Comparison of ENCODE assay signal across 20 cellular contexts in the genomic region with DNA sequence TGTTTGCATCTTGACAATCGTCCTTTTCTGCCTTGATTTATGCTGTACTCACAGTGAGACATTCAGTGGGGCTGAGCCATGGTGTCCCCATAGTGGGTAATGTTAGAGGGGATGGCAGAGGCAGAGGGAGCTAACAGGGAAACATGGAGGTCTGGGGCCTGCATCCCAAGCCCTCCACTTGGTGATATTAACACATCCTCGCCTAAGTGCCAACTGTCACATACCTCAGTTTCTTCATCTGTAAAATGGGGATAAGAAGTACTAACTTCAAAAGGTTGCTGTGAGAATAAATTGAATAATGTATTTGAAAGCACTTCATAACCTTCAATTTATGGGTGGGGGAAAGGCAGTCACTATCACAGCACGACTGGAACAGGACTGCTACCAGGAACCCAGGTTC. TPM values are rescaled to one million over a fixed set of nuclear protein-coding genes. Genes with fewer than 3 reads are reported as not detected.
DNase-seq lines count a peak whose midpoint lies in the region; ATAC-seq, FAIRE-seq and TF ChIP-seq lines count a peak whose summit lies in the region.
"Had no signal": no experiment of that assay in that cellular context is flagged by ENCODE, and none has a peak within 500 bp of the region (broad histone marks: within the 10 kb centered on the region; RNA-seq: fewer than 3 reads in every experiment).

No MANE protein-coding gene starts in this region.

- TF ChIP-seq EP300 in GM12878 (IDR thresholded peaks at IDR 0.05; ENCODE audit: borderline replicate concordance in 1 of 2, control insufficient read depth in 1 of 2, low read depth in 2 of 2, low read length in 2 of 2) = no peak

- CTCF ChIA-PET in activated CD4-positive, alpha-beta T cell treated with anti-CD3 and anti-CD28 coated beads, Interleukin-2, amount 10 ng/mL, durations not matched to agents 7 days and 5 days (lab: Charles Lee) = interaction anchor here (1.1 kb wide), 1 partner anchor 42 kb away, joined by 3 read pairs; no protein-coding TSS in a partner anchor
- CTCF ChIA-PET in activated naive CD4-positive, alpha-beta T cell treated with anti-CD3 and anti-CD28 coated beads, Interleukin-2, amount 10 ng/mL, durations not matched to agents 7 days and 5 days (lab: Charles Lee) = interaction anchor here (0.5 to 1.2 kb wide), 2 partner anchors 9 to 25 kb away, joined by 4 read pairs; no protein-coding TSS in a partner anchor
- CTCF ChIA-PET in GM12878 (lab: Yijun Ruan, JAX) (interaction anchor here (0.7 to 4.8 kb wide), 4 partner anchors 10 to 42 kb away, joined by 3 to 40 read pairs (median 22); no protein-coding TSS in a partner anchor), Caco-2 (lab: Charles Lee) (no interaction called here)

- no peak for FAIRE-seq in GM12878 (lab: Jason Lieb, UNC)
- FAIRE-seq: A204.1, H54 had no signal

- POLR2A ChIA-PET in activated CD4-positive, alpha-beta T cell treated with anti-CD3 and anti-CD28 coated beads, Interleukin-2, amount 10 ng/mL, durations not matched to agents 7 days and 5 days (lab: Charles Lee) = no interaction called here
- POLR2A ChIA-PET in GM12878 (lab: Charles Lee) = interaction anchor here (3.4 kb wide), 1 partner anchor 18 kb away, joined by 40 read pairs; no protein-coding TSS in a partner anchor
- POLR2A ChIA-PET in Caco-2 (lab: Charles Lee) = no interaction called here

- H4K20me1 ChIP-seq in GM12878 (ENCODE audit: control insufficient read depth, insufficient read depth) = no peaks in the 10 kb centered on the region

- H3K9me3 Mint-ChIP-seq in activated CD4-positive, alpha-beta T cell treated with anti-CD3 and anti-CD28 coated beads, Interleukin-2, amount 10 ng/mL, durations not matched to agents 7 days and 5 days = peaks cover 4% of the 10 kb centered on the region
- H3K9me3 Mint-ChIP-seq in activated naive CD4-positive, alpha-beta T cell treated with anti-CD3 and anti-CD28 coated beads, Interleukin-2, amount 10 ng/mL, durations not matched to agents 7 days and 5 days = peaks cover 3% of the 10 kb centered on the region
- H3K9me3 Mint-ChIP-seq in HFFc6 (no peaks in the 10 kb centered on the region), Caco-2 (ENCODE audit: unreplicated experiment) (no peaks in the 10 kb centered on the region)

- peaks cover 57% of the 10 kb centered on the region for H3K36me3 Mint-ChIP-seq in activated CD4-positive, alpha-beta T cell treated with anti-CD3 and anti-CD28 coated beads, Interleukin-2, amount 10 ng/mL, durations not matched to agents 7 days and 5 days (ENCODE audit: low read depth)
- peaks cover 66% of the 10 kb centered on the region for H3K36me3 Mint-ChIP-seq in activated naive CD4-positive, alpha-beta T cell treated with anti-CD3 and anti-CD28 coated beads, Interleukin-2, amount 10 ng/mL, durations not matched to agents 7 days and 5 days
- H3K36me3 Mint-ChIP-seq in HFFc6 (ENCODE audit: low read depth) = peaks cover 39% of the 10 kb centered on the region
- peaks cover 32% of the 10 kb centered on the region for H3K36me3 Mint-ChIP-seq in Caco-2 (ENCODE audit: insufficient read depth, unreplicated experiment)

- H3K27me3 Mint-ChIP-seq in activated CD4-positive, alpha-beta T cell treated with anti-CD3 and anti-CD28 coated beads, Interleukin-2, amount 10 ng/mL, durations not matched to agents 7 days and 5 days = no peaks in the 10 kb centered on the region
- H3K27me3 Mint-ChIP-seq in activated naive CD4-positive, alpha-beta T cell treated with anti-CD3 and anti-CD28 coated beads, Interleukin-2, amount 10 ng/mL, durations not matched to agents 7 days and 5 days = no peaks in the 10 kb centered on the region
- H3K27me3 Mint-ChIP-seq in HFFc6 (ENCODE audit: insufficient read depth) (no peaks in the 10 kb centered on the region), Caco-2 (ENCODE audit: insufficient read depth, unreplicated experiment) (no peaks in the 10 kb centered on the region)

- no peak overlapping the region for H2AFZ ChIP-seq in GM12878 (ENCODE audit: control insufficient read depth, low read depth, low read length)

- no peak for ATAC-seq in GM12878
- ATAC-seq: Right ventricle myocardium inferior had no signal

- RAD21 ChIA-PET in GM12878 (lab: Charles Lee; ENCODE audit: unreplicated experiment) = interaction anchor here (1.8 to 4.0 kb wide), 3 partner anchors 17 to 43 kb away, joined by 5 to 48 read pairs (median 39); a partner anchor contains a TSS

- in situ Hi-C loops in GM12878 (cut with MboI) = no loop called here

- no peak overlapping the region for H3K9ac ChIP-seq in GM12878 (ENCODE audit: control insufficient read depth, insufficient read depth, low read length)

- intact Hi-C loops in GM12878 (cut with micrococcal nuclease; ENCODE audit: unreplicated experiment) (no loop called here), Caco-2 (cut with micrococcal nuclease; ENCODE audit: unreplicated experiment) (no loop called here)

- 80% methylated on average over 3 of the region's 3 CpGs for WGBS in GM12878 (ENCODE audit: insufficient coverage, insufficient replicate concordance, low lambda C conversion rate, missing lambda C conversion rate)

- no peak for TF ChIP-seq POLR2A in GM12878 (IDR thresholded peaks at IDR 0.05; ENCODE audit: low read depth, low read length)

- peaks cover 35% of the 10 kb centered on the region for H3K4me1 Mint-ChIP-seq in activated CD4-positive, alpha-beta T cell treated with anti-CD3 and anti-CD28 coated beads, Interleukin-2, amount 10 ng/mL, durations not matched to agents 7 days and 5 days
- peaks cover 41% of the 10 kb centered on the region for H3K4me1 Mint-ChIP-seq in activated naive CD4-positive, alpha-beta T cell treated with anti-CD3 and anti-CD28 coated beads, Interleukin-2, amount 10 ng/mL, durations not matched to agents 7 days and 5 days
- H3K4me1 Mint-ChIP-seq in HFFc6 (ENCODE audit: low read depth) (peaks cover 49% of the 10 kb centered on the region), Caco-2 (ENCODE audit: low read depth, unreplicated experiment) (no peaks in the 10 kb centered on the region)
- H3K4me1 Mint-ChIP-seq: CD14-positive monocyte had no signal

- H3K27ac ChIP-seq in GM12878 (ENCODE audit: control insufficient read depth, insufficient read depth) = no peak overlapping the region

- H3K4me3 ChIP-seq in GM12878 (no peak overlapping the region), Caco-2 (ENCODE audit: low read depth, low read length) (no peak overlapping the region)

- BruUV-seq in GM12878 (replicated peaks; lab: Mats Ljungman, UMichigan) (TSS peak; percentile 22), Caco-2 (replicated peaks; lab: Mats Ljungman, UMichigan) (no TSS peak)

- no peaks in the 10 kb centered on the region for H3K27me3 ChIP-seq in GM12878 (replicated peaks in 1 of 2; ENCODE audit: control insufficient read depth in 2 of 2, insufficient read depth in 2 of 2, low read length in 1 of 2)
- no peaks in the 10 kb centered on the region for H3K27me3 ChIP-seq in Caco-2 (replicated peaks; ENCODE audit: control insufficient read depth, insufficient read depth, low read length)

- H3K4me3 Mint-ChIP-seq in activated CD4-positive, alpha-beta T cell treated with anti-CD3 and anti-CD28 coated beads, Interleukin-2, amount 10 ng/mL, durations not matched to agents 7 days and 5 days = no peak overlapping the region
- H3K4me3 Mint-ChIP-seq in activated naive CD4-positive, alpha-beta T cell treated with anti-CD3 and anti-CD28 coated beads, Interleukin-2, amount 10 ng/mL, durations not matched to agents 7 days and 5 days = no peak overlapping the region
- no peak overlapping the region for H3K4me3 Mint-ChIP-seq in HFFc6
- H3K4me3 Mint-ChIP-seq in Caco-2 (ENCODE audit: unreplicated experiment) = no peak overlapping the region
- H3K4me3 Mint-ChIP-seq: CD14-positive monocyte had no signal

- H3K27ac Mint-ChIP-seq in activated CD4-positive, alpha-beta T cell treated with anti-CD3 and anti-CD28 coated beads, Interleukin-2, amount 10 ng/mL, durations not matched to agents 7 days and 5 days = peak overlapping the region; percentile 72
- peak overlapping the region; percentile 34 for H3K27ac Mint-ChIP-seq in activated naive CD4-positive, alpha-beta T cell treated with anti-CD3 and anti-CD28 coated beads, Interleukin-2, amount 10 ng/mL, durations not matched to agents 7 days and 5 days
- H3K27ac Mint-ChIP-seq in HFFc6 (peak overlapping the region; percentile 76; the same call in 1 of the 2 replicates), Caco-2 (ENCODE audit: unreplicated experiment) (no peak overlapping the region)
- H3K27ac Mint-ChIP-seq: CD14-positive monocyte had no signal

- no peak overlapping the region for H3K4me2 ChIP-seq in GM12878 (ENCODE audit: control insufficient read depth, insufficient read depth)

- no peaks in the 10 kb centered on the region for H3K79me2 ChIP-seq in GM12878 (ENCODE audit: control insufficient read depth, insufficient read depth, low read length)

- peaks cover 0 to 2% of the 10 kb centered on the region in 2 experiments; a peak in 3 of 4 replicates for H3K36me3 ChIP-seq in GM12878 (ENCODE audit: control insufficient read depth in 2 of 2, insufficient read depth in 2 of 2, low read length in 1 of 2)
- peaks cover 2% of the 10 kb centered on the region; the same call in 1 of the 2 replicates for H3K36me3 ChIP-seq in Caco-2 (ENCODE audit: control insufficient read depth, insufficient read depth, low read length)

- TF ChIP-seq CTCF in HFFc6 (IDR thresholded peaks at IDR 0.05) = no peak
- TF ChIP-seq CTCF in GM12878 (IDR thresholded peaks at IDR 0.05 in 2 of 3, conservative IDR thresholded peaks at IDR 0.05 in 1 of 3; ENCODE audit: control insufficient read depth in 2 of 3, extremely low read depth in 1 of 3, insufficient read depth in 1 of 3, low read depth in 3 of 3, low read length in 3 of 3) = no peak
- no peak for TF ChIP-seq CTCF in Caco-2 (IDR thresholded peaks at IDR 0.05; ENCODE audit: insufficient read depth in 1 of 2, low read depth in 1 of 2, low read length in 1 of 2, severe bottlenecking in 1 of 2, unreplicated experiment in 1 of 2)

- SMC1A ChIA-PET in GM12878 (lab: Charles Lee; ENCODE audit: uncharacterized antibody, unreplicated experiment) = interaction anchor here (5.2 to 9.1 kb wide), 2 partner anchors 15 to 43 kb away, joined by 36 to 127 read pairs; a partner anchor contains a TSS

- no peaks in the 10 kb centered on the region; the same call in 2 of the 3 replicates for H3K9me3 ChIP-seq in GM12878 (replicated peaks; ENCODE audit: control insufficient read depth, insufficient read depth, low read length)
- H3K9me3 ChIP-seq in Caco-2 = no peaks in the 10 kb centered on the region

- no peak for TF ChIP-seq RAD21 in GM12878 (IDR thresholded peaks at IDR 0.05; ENCODE audit: insufficient read depth, low read depth, low read length)

- H3K4me1 ChIP-seq in GM12878 (ENCODE audit: control insufficient read depth, insufficient read depth, low read length) = peaks cover 17% of the 10 kb centered on the region
- no peaks in the 10 kb centered on the region for H3K4me1 ChIP-seq in Caco-2

- no peak for DNase-seq in activated CD4-positive, alpha-beta T cell treated with anti-CD3 and anti-CD28 coated beads, Interleukin-2, amount 10 ng/mL, durations not matched to agents 7 days and 5 days
- no peak for DNase-seq in activated CD4-positive, alpha-beta T cell treated with anti-CD3 and anti-CD28 coated beads, Interleukin-2, amount 50 U/mL, for 1 hour
- DNase-seq in activated naive CD4-positive, alpha-beta T cell treated with anti-CD3 and anti-CD28 coated beads, Interleukin-2, amount 10 ng/mL, durations not matched to agents 7 days and 5 days = no peak
- no peak for DNase-seq in activated naive CD4-positive, alpha-beta T cell (lab: John Stamatoyannopoulos, UW)
- DNase-seq in HFFc6 (no peak), GM12878 (ENCODE audit: low read depth, low spot score) (no peak), Caco-2 (no peak), DMS153 treated with DMSO at 0.1 percent for 48 hours (lab: John Stamatoyannopoulos, UW; ENCODE audit: unreplicated experiment) (no peak)
- DNase-seq: DND-41, MM.1S, NCI-H1048, NCI-H1417 treated with DMSO at 0.1 percent for 48 hours, NCI-H187, NCI-H446 treated with DMSO at 0.1 percent for 48 hours, NCI-H526 treated with DMSO at 0.1 percent for 48 hours, OCI-M1 had no signal

RNA-seq across cellular contexts. Expression of a gene that starts 27.8 kb away (rescaled TPM):
- total RNA-seq in activated CD4-positive, alpha-beta T cell treated with anti-CD3 and anti-CD28 coated beads, Interleukin-2, amount 10 ng/mL, durations not matched to agents 7 days and 5 days = 10 to 100 TPM; 17.4 to 19.2 TPM
- 10 to 100 TPM; 10.8 to 14.2 (median 11.4) TPM for total RNA-seq in HFFc6 (2021; fragmentation: NEBNext Ultra II Directional; extraction: Animal tissue kit (Norgen Biotek cat#: 25700))
- total RNA-seq in GM12878 (2013; cell fraction: nucleolus; rRNA removed) = 15.3 and 15.6 TPM in 2 replicates
- 12.8 and 13.0 TPM in 2 replicates for total RNA-seq in GM12878 (2014; rRNA removed)
- total RNA-seq in GM12878 (2014; rRNA removed; fragmentation: Illumina TruSeq; extraction: Trizol) = 19.0 and 21.4 TPM in 2 replicates
- total RNA-seq in GM12878 (2021) = 18.5 and 19.0 TPM in 2 replicates
- polyA plus RNA-seq in GM12878 (2011; ENCODE audit: low read depth) = 17.3 TPM
- polyA plus RNA-seq in GM12878 (2011; rRNA removed) = 26.6 and 26.7 TPM in 2 replicates
- 25.3 and 26.2 TPM in 2 replicates for polyA plus RNA-seq in GM12878 (2011; cell fraction: cytosol; rRNA removed)
- 14.4 and 17.7 TPM in 2 replicates for polyA plus RNA-seq in GM12878 (2011; cell fraction: nucleus; rRNA removed)
- polyA plus RNA-seq in GM12878 (2012) = 13.6 and 18.8 TPM in 2 replicates
- polyA plus RNA-seq in GM12878 (2014; fragmentation: Illumina TruSeq; extraction: Trizol) = 40.9 and 48.9 TPM in 2 replicates
- 10 to 100 TPM; 27.7 to 38.4 TPM for polyA plus RNA-seq in GM12878 (2014; fragmentation: Nextera tagmentation; extraction: Ambion mirVana)
- 17.0 and 24.0 TPM in 2 replicates for polyA plus RNA-seq in GM12878 (2014; rRNA removed)
- 10 to 100 TPM; 32.0 to 32.4 TPM for polyA plus RNA-seq in GM12878 (2016; fragmentation: Nextera tagmentation; extraction: Ambion mirVana)
- 16.6 and 17.0 TPM in 2 replicates for polyA minus RNA-seq in GM12878 (2011; rRNA and poly(A)+ RNA removed)
- 8.0 and 9.0 TPM in 2 replicates for polyA minus RNA-seq in GM12878 (2011; cell fraction: cytosol; rRNA and poly(A)+ RNA removed)
- polyA minus RNA-seq in GM12878 (2011; cell fraction: nucleus; rRNA and poly(A)+ RNA removed) = 7.3 and 12.0 TPM in 2 replicates
- 40.1 and 40.7 TPM in 2 replicates for total RNA-seq in Caco-2 (2022)

RNA-seq across cellular contexts. Expression of a gene that starts 36.3 kb away (rescaled TPM):
- total RNA-seq in activated CD4-positive, alpha-beta T cell treated with anti-CD3 and anti-CD28 coated beads, Interleukin-2, amount 10 ng/mL, durations not matched to agents 7 days and 5 days = 1 to 10 TPM; 8.1 to 9.2 TPM
- total RNA-seq in HFFc6 (2021; fragmentation: NEBNext Ultra II Directional; extraction: Animal tissue kit (Norgen Biotek cat#: 25700)) = under 1 TPM; 0.54 to 0.96 (median 0.80) TPM
- total RNA-seq in GM12878 (2013; cell fraction: nucleolus; rRNA removed) = 0.31 and 0.39 TPM in 2 replicates
- total RNA-seq in GM12878 (2014; rRNA removed) = 0.16 and 0.68 TPM in 2 replicates
- total RNA-seq in GM12878 (2014; rRNA removed; fragmentation: Illumina TruSeq; extraction: Trizol) = 0.36 and 0.37 TPM in 2 replicates
- 0.27 and 0.74 TPM in 2 replicates for total RNA-seq in GM12878 (2021)
- 0.42 TPM for polyA plus RNA-seq in GM12878 (2011; ENCODE audit: low read depth)
- 0.39 and 0.46 TPM in 2 replicates for polyA plus RNA-seq in GM12878 (2011; rRNA removed)
- polyA plus RNA-seq in GM12878 (2011; cell fraction: cytosol; rRNA removed) = 0.25 and 0.30 TPM in 2 replicates
- polyA plus RNA-seq in GM12878 (2011; cell fraction: nucleus; rRNA removed) = 0.13 TPM in 1 of 2 replicates, not detected in the other
- polyA plus RNA-seq in GM12878 (2012) = 0.24 and 0.35 TPM in 2 replicates
- polyA plus RNA-seq in GM12878 (2014; fragmentation: Illumina TruSeq; extraction: Trizol) = 0.25 and 0.33 TPM in 2 replicates
- polyA plus RNA-seq in GM12878 (2014; fragmentation: Nextera tagmentation; extraction: Ambion mirVana) = under 1 TPM; 0.04 to 0.37 TPM
- 0.28 and 0.35 TPM in 2 replicates for polyA plus RNA-seq in GM12878 (2014; rRNA removed)
- polyA plus RNA-seq in GM12878 (2016; fragmentation: Nextera tagmentation; extraction: Ambion mirVana) = under 1 TPM; 0.24 to 0.42 TPM
- polyA minus RNA-seq in GM12878 (2011; rRNA and poly(A)+ RNA removed) = 0.15 and 0.29 TPM in 2 replicates
- not detected in 2 replicates for polyA minus RNA-seq in GM12878 (2011; cell fraction: cytosol; rRNA and poly(A)+ RNA removed)
- not detected in 2 replicates for polyA minus RNA-seq in GM12878 (2011; cell fraction: nucleus; rRNA and poly(A)+ RNA removed)
- 9.7 and 13.9 TPM in 2 replicates for total RNA-seq in Caco-2 (2022)
- total RNA-seq: Right ventricle myocardium inferior had no signal
- polyA plus RNA-seq: CD14-positive monocyte had no signal

RNA-seq across cellular contexts. Expression of a gene that starts 43.6 kb away (rescaled TPM):
- 10 to 100 TPM; 47.7 to 50.9 TPM for total RNA-seq in activated CD4-positive, alpha-beta T cell treated with anti-CD3 and anti-CD28 coated beads, Interleukin-2, amount 10 ng/mL, durations not matched to agents 7 days and 5 days
- total RNA-seq in HFFc6 (2021; fragmentation: NEBNext Ultra II Directional; extraction: Animal tissue kit (Norgen Biotek cat#: 25700)) = 10 to 100 TPM; 29.4 to 67.3 (median 62.6) TPM
- total RNA-seq in GM12878 (2013; cell fraction: nucleolus; rRNA removed) = 51.6 and 55.3 TPM in 2 replicates
- total RNA-seq in GM12878 (2014; rRNA removed) (11.1 and 11.4 TPM in 2 replicates), GM12878 (2014; rRNA removed; fragmentation: Illumina TruSeq; extraction: Trizol) (10.8 and 12.0 TPM in 2 replicates), GM12878 (2021) (9.7 and 9.8 TPM in 2 replicates), Caco-2 (2022) (28.1 and 30.1 TPM in 2 replicates)
- 5.1 TPM for polyA plus RNA-seq in GM12878 (2011; ENCODE audit: low read depth)
- polyA plus RNA-seq in GM12878 (2011; rRNA removed) (5.0 TPM in 2 replicates), GM12878 (2014; fragmentation: Illumina TruSeq; extraction: Trizol) (10.5 and 11.9 TPM in 2 replicates), GM12878 (2014; fragmentation: Nextera tagmentation; extraction: Ambion mirVana) (1 to 10 TPM; 4.9 to 7.6 TPM), GM12878 (2014; rRNA removed) (8.2 and 8.3 TPM in 2 replicates), GM12878 (2016; fragmentation: Nextera tagmentation; extraction: Ambion mirVana) (10 to 100 TPM in 1 of 2 experiments, 1 to 10 TPM in 1; 8.5 to 11.6 TPM)
- 2.5 and 3.2 TPM in 2 replicates for polyA plus RNA-seq in GM12878 (2011; cell fraction: cytosol; rRNA removed)
- 5.8 and 6.4 TPM in 2 replicates for polyA plus RNA-seq in GM12878 (2011; cell fraction: nucleus; rRNA removed)
- 6.4 and 8.2 TPM in 2 replicates for polyA plus RNA-seq in GM12878 (2012)
- 2.4 and 2.5 TPM in 2 replicates for polyA minus RNA-seq in GM12878 (2011; rRNA and poly(A)+ RNA removed)
- polyA minus RNA-seq in GM12878 (2011; cell fraction: cytosol; rRNA and poly(A)+ RNA removed) = 0.73 and 0.94 TPM in 2 replicates
- 2.1 and 3.7 TPM in 2 replicates for polyA minus RNA-seq in GM12878 (2011; cell fraction: nucleus; rRNA and poly(A)+ RNA removed)
